In the genomic region with DNA sequence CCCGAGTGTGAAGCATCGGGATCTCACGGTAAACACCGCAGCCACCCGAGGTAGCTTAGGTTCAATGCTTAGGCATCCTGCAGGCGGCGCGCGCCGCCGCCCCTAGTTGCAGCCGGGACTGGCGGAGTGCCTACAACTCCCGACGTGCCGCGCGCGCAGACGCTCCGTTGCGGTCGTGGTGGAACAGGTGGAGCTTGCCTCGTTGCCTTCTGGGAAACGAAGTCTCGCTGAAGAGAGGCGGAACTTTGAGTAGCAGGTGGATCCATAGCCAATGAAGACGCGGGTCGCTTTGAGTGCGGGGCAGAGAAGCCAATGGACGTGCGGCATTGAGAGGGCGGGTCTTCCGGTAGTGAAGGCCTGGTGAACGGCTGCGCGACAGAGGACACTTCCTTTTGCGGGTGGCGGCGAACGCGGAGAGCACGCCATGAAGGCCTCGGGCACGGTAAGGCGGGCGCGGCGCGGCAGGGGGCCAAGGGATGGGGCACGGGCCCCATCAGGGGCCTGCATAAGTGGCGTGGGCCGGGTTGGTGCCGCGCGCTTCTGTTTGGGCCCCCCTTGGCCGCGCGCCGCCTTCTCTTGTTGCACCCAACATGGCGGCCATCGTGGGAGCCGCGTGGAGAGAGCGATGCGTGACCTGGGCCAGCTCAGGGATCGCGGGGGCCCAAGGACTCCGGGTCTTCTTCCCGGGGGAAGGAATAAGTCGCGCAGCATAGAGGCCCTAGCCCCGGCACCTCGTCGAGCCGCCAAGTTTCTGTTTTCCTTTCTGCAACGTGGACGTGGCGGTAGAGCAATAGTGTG, we compare ENCODE assay signal across 1 cellular context.
A peak's percentile ranks its signal among the peaks of the same experiment; 100 is the strongest.
TF ChIP-seq lines count a peak whose summit lies in the region.

A gene (plus strand): TSS at position 378 of the 798 bp plus-strand sequence. CDS start 47 bp downstream, at position 425.

TF ChIP-seq in GM12878, 131 proteins besides CTCF, POLR2A, EP300 and RAD21 (continued from another document):
- TF ChIP-seq, protein P1, sequence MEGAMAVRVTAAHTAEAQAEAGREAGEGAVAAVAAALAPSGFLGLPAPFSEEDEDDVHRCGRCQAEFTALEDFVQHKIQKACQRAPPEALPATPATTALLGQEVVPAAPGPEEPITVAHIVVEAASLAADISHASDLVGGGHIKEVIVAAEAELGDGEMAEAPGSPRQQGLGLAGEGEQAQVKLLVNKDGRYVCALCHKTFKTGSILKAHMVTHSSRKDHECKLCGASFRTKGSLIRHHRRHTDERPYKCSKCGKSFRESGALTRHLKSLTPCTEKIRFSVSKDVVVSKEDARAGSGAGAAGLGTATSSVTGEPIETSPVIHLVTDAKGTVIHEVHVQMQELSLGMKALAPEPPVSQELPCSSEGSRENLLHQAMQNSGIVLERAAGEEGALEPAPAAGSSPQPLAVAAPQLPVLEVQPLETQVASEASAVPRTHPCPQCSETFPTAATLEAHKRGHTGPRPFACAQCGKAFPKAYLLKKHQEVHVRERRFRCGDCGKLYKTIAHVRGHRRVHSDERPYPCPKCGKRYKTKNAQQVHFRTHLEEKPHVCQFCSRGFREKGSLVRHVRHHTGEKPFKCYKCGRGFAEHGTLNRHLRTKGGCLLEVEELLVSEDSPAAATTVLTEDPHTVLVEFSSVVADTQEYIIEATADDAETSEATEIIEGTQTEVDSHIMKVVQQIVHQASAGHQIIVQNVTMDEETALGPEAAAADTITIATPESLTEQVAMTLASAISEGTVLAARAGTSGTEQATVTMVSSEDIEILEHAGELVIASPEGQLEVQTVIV (IDR thresholded peaks at IDR 0.05; ENCODE audit: borderline replicate concordance, partially characterized antibody): peak; percentile 88
- no peak; the same call in 1 of the 2 replicates for TF ChIP-seq NFYA (IDR thresholded peaks at IDR 0.05; ENCODE audit: borderline replicate concordance, low read depth, low read length)
- TF ChIP-seq MEF2A (IDR thresholded peaks at IDR 0.05; ENCODE audit: insufficient read depth, low read depth, low read length): no peak
- TF ChIP-seq, protein P2, sequence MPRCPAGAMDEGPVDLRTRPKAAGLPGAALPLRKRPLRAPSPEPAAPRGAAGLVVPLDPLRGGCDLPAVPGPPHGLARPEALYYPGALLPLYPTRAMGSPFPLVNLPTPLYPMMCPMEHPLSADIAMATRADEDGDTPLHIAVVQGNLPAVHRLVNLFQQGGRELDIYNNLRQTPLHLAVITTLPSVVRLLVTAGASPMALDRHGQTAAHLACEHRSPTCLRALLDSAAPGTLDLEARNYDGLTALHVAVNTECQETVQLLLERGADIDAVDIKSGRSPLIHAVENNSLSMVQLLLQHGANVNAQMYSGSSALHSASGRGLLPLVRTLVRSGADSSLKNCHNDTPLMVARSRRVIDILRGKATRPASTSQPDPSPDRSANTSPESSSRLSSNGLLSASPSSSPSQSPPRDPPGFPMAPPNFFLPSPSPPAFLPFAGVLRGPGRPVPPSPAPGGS (IDR thresholded peaks at IDR 0.05; ENCODE audit: borderline replicate concordance, insufficient read depth, low read depth, low read length, poor library complexity, severe bottlenecking): peak; percentile 22
- TF ChIP-seq, protein P3, sequence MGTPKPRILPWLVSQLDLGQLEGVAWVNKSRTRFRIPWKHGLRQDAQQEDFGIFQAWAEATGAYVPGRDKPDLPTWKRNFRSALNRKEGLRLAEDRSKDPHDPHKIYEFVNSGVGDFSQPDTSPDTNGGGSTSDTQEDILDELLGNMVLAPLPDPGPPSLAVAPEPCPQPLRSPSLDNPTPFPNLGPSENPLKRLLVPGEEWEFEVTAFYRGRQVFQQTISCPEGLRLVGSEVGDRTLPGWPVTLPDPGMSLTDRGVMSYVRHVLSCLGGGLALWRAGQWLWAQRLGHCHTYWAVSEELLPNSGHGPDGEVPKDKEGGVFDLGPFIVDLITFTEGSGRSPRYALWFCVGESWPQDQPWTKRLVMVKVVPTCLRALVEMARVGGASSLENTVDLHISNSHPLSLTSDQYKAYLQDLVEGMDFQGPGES (IDR thresholded peaks at IDR 0.05): peak; percentile 95
- TF ChIP-seq EZH2 (IDR thresholded peaks at IDR 0.05; ENCODE audit: borderline replicate concordance, control insufficient read depth, low read depth, low read length): no peak
- TF ChIP-seq, protein P4, sequence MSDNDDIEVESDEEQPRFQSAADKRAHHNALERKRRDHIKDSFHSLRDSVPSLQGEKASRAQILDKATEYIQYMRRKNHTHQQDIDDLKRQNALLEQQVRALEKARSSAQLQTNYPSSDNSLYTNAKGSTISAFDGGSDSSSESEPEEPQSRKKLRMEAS (IDR thresholded peaks at IDR 0.05; ENCODE audit: low read depth, low read length): no peak; the same call in 1 of the 2 replicates
- TF ChIP-seq, protein P5, sequence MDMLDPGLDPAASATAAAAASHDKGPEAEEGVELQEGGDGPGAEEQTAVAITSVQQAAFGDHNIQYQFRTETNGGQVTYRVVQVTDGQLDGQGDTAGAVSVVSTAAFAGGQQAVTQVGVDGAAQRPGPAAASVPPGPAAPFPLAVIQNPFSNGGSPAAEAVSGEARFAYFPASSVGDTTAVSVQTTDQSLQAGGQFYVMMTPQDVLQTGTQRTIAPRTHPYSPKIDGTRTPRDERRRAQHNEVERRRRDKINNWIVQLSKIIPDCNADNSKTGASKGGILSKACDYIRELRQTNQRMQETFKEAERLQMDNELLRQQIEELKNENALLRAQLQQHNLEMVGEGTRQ (IDR thresholded peaks at IDR 0.05; ENCODE audit: borderline replicate concordance, low read depth, low read length): no peak; the same call in 1 of the 2 replicates
- no peak for TF ChIP-seq CHD4 (IDR thresholded peaks at IDR 0.05)
- TF ChIP-seq ZNF384 (IDR thresholded peaks at IDR 0.05; ENCODE audit: borderline replicate concordance, low read depth, low read length): no peak
- peak; percentile 67 for TF ChIP-seq GATAD2B (conservative IDR thresholded peaks at IDR 0.05; ENCODE audit: low read depth)
